In the genomic region with DNA sequence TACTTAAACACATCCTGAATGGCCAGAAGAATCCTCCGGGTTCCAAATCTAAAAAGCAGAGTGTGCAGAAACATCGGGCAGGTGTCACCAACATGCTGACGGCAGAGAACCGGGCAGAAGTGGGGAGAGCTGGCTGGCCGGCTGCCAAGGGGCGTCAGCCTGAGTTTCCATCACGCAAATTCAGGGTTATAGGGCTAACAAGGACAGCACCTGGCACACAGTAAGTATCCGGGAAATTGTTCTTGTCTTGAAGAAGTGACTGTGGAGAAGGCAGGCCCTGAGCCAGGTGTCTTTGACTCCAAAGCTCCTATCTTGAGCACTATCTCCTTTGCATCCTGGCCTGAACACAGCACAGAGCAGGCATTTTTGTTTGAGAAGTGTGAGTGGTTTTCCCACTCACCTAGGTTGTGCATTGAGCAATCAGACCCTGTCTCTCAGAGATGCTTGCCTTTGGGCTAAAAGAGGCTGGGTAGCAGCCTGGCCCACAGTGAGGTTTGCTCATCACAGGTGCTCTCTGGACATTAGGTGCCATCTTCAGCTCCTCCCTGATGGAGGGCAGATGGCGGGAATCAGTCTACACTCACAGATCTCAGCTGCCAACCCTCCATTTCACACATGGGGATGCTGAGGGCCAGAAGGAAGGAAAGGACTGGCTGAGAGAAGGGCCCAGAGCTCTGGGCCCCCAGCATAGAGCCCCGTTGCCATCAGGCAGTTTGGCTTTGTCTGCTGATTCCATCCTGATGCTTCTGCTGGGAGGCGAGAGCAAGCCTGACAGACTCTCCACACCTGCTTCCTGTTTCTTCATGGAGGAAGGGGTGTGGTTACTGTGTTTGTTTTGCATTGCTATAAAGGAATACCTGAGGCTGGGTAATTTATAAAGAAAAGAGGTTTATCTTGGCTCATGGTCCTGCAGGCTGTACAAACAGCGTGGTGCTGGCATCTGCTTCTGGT, we compare ENCODE assay signal across 2 cellular contexts.
TF ChIP-seq lines count a peak whose summit lies in the region.

No MANE protein-coding gene starts in this region.

TF ChIP-seq in HepG2, 621 proteins besides CTCF, POLR2A, EP300 and RAD21:
- peak; percentile 4; the same call in 1 of the 2 replicates for TF ChIP-seq CEBPB (IDR thresholded peaks at IDR 0.05; ENCODE audit: borderline replicate concordance, low read depth, low read length)
- TF ChIP-seq SRF (IDR thresholded peaks at IDR 0.05; ENCODE audit: low read depth, low read length) = no peak
- TF ChIP-seq ZNF607 (CRISPR knock-in tag; IDR thresholded peaks at IDR 0.05; ENCODE audit: borderline replicate concordance) = no peak

TF ChIP-seq in K562, 482 proteins besides CTCF, POLR2A, EP300 and RAD21:
- TF ChIP-seq NFIC (IDR thresholded peaks at IDR 0.05) (peak; percentile 58), NCOA2 (IDR thresholded peaks at IDR 0.05; ENCODE audit: partially characterized antibody in 2 of 2) (no peak), POLR3G (IDR thresholded peaks at IDR 0.05; ENCODE audit: extremely low read depth, insufficient read length, insufficient replicate concordance) (no peak)
